ENCODE assay signal across 1 cellular context in genomic region chr22:26529345-26529744, GRCh38.
A peak's percentile ranks its signal among the peaks of the same experiment; 100 is the strongest.
TF ChIP-seq lines count a peak whose summit lies in the region.

No MANE protein-coding gene starts in this region.

TF ChIP-seq in liver, 16 proteins besides CTCF, POLR2A, EP300 and RAD21 (continued from another document):
- TF ChIP-seq REST (IDR thresholded peaks at IDR 0.05): peak; percentile 84
- TF ChIP-seq JUND (IDR thresholded peaks at IDR 0.05): peak; percentile 78 to 92
- peak; percentile 80 to 85 for TF ChIP-seq HNF4A (conservative IDR thresholded peaks at IDR 0.05)
- peak; percentile 95 for TF ChIP-seq ZBTB33 (IDR thresholded peaks at IDR 0.05)
- TF ChIP-seq SP1 (IDR thresholded peaks at IDR 0.05): peak; percentile 93
- peak; percentile 96 to 99 for TF ChIP-seq RXRA (IDR thresholded peaks at IDR 0.05)
- TF ChIP-seq FOXA2 (IDR thresholded peaks at IDR 0.05): peak; percentile 92
- TF ChIP-seq GABPA (IDR thresholded peaks at IDR 0.05 in 1 of 2, conservative IDR thresholded peaks at IDR 0.05 in 1 of 2): peak; percentile 28 to 65
- TF ChIP-seq NR2F2 (IDR thresholded peaks at IDR 0.05): peak; percentile 83
- TF ChIP-seq HNF4G (IDR thresholded peaks at IDR 0.05): peak; percentile 63
- TF ChIP-seq FOXA1 (IDR thresholded peaks at IDR 0.05): peak; percentile 87
- TF ChIP-seq ATF3 (IDR thresholded peaks at IDR 0.05): peak; percentile 97
- peak; percentile 94 for TF ChIP-seq MAX (IDR thresholded peaks at IDR 0.05)
- peak; percentile 45 for TF ChIP-seq TAF1 (conservative IDR thresholded peaks at IDR 0.05)
- TF ChIP-seq YY1 (IDR thresholded peaks at IDR 0.05): peak; percentile 82
